ENCODE assay signal across 1 cellular context in the genomic region with DNA sequence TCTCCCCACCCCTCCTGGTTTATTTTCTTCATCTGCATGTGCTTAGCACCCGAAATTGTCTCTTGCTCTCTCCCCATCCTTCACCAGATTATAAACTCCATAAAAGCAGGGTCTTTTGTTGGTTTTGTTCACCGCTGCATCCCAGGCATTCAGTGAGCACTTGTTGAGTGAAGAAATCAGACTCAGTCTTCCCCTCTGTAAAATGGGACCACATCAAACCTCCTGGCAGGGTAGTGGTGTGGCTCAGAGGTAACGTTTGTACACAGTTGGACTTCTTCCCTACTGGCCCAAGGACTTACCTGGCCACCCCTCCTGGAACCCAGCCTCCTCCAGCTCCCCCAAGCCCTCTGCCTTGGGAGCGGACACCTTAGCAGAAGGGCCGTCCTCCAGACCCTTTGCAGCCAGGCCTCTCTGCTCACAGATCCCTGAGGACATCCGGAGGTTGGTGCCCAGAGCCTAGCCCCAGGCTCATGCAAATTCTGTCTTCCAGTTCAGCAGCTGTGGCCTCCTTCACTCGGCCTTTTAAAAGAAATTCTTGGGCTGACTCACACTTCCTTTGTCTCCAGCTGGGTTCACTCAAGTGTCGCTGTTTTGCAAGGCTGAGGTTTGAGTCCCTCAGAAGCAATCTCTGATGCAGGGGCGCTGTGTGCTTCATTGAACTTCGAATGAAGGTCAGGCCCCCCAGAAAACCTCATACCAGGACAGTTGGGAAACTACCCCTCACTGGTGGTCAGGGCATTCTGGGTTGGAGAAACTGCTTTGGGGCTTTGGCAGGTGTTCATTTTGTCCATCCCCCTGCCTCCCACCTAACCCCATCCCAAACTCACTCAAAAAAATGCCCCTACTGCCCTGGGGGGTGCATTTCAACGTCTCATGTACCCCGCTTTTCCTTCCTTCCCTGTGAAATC.
TF ChIP-seq lines count a peak whose summit lies in the region.

No MANE protein-coding gene starts in this region.

TF ChIP-seq in H1, 55 proteins besides CTCF, POLR2A, EP300 and RAD21:
- TF ChIP-seq RFX5 (IDR thresholded peaks at IDR 0.05; ENCODE audit: borderline replicate concordance, low read depth, low read length) (no peak), SIN3A (conservative IDR thresholded peaks at IDR 0.05 in 1 of 2, IDR thresholded peaks at IDR 0.05 in 1 of 2; ENCODE audit: low read depth in 1 of 2, low read length in 2 of 2) (peak; percentile 52 to 82; a peak in 1 of 4 replicates), TCF12 (IDR thresholded peaks at IDR 0.05; ENCODE audit: low read depth, low read length) (peak; percentile 94), HDAC2 (IDR thresholded peaks at IDR 0.05; ENCODE audit: borderline replicate concordance in 1 of 2, low read depth in 2 of 2, low read length in 2 of 2) (peak in 1 of 2 experiments; percentile 98; a peak in 2 of 4 replicates), NANOG (IDR thresholded peaks at IDR 0.05; ENCODE audit: insufficient read depth, low read depth, low read length, poor library complexity, severe bottlenecking) (peak; percentile 29), YY1 (IDR thresholded peaks at IDR 0.05; ENCODE audit: low read depth, low read length) (no peak), CTBP2 (IDR thresholded peaks at IDR 0.05; ENCODE audit: borderline replicate concordance, insufficient read depth, insufficient read length, low read length) (no peak), HDAC6 (IDR thresholded peaks at IDR 0.05; ENCODE audit: low read depth, low read length) (no peak), TBP (IDR thresholded peaks at IDR 0.05; ENCODE audit: low read depth, low read length) (peak; percentile 44; the same call in 1 of the 2 replicates), SIX5 (IDR thresholded peaks at IDR 0.05; ENCODE audit: low read depth, low read length) (no peak), TEAD4 (IDR thresholded peaks at IDR 0.05; ENCODE audit: low read depth, low read length) (peak; percentile 58; the same call in 1 of the 2 replicates), CBX5 (IDR thresholded peaks at IDR 0.05; ENCODE audit: low read depth, low read length) (no peak), FOSL1 (IDR thresholded peaks at IDR 0.05; ENCODE audit: insufficient read depth, low read depth, low read length) (no peak), TAF7 (optimal IDR thresholded peaks at IDR 0.05; ENCODE audit: borderline replicate concordance, low read depth, low read length) (no peak), GTF2F1 (IDR thresholded peaks at IDR 0.05; ENCODE audit: borderline replicate concordance, low read depth, low read length) (no peak), ASH2L (IDR thresholded peaks at IDR 0.05; ENCODE audit: low read length) (peak; percentile 88), SP1 (IDR thresholded peaks at IDR 0.05; ENCODE audit: low read depth, low read length) (no peak), RNF2 (IDR thresholded peaks at IDR 0.05; ENCODE audit: borderline replicate concordance, low read depth, low read length, missing control alignments, poor library complexity, severe bottlenecking) (no peak), CBX8 (IDR thresholded peaks at IDR 0.05; ENCODE audit: borderline replicate concordance, low read depth, low read length) (no peak), BACH1 (IDR thresholded peaks at IDR 0.05; ENCODE audit: low read length) (peak; percentile 49; the same call in 1 of the 2 replicates), SIRT6 (IDR thresholded peaks at IDR 0.05; ENCODE audit: low read length) (no peak), CHD2 (IDR thresholded peaks at IDR 0.05; ENCODE audit: low read length) (no peak), CHD1 (IDR thresholded peaks at IDR 0.05; ENCODE audit: low read depth, low read length) (no peak), CREB1 (IDR thresholded peaks at IDR 0.05) (no peak), SP4 (IDR thresholded peaks at IDR 0.05; ENCODE audit: low read length) (no peak), NRF1 (IDR thresholded peaks at IDR 0.05; ENCODE audit: low read depth, low read length) (no peak), PHF8 (conservative IDR thresholded peaks at IDR 0.05; ENCODE audit: low read depth, low read length) (no peak), TAF1 (IDR thresholded peaks at IDR 0.05; ENCODE audit: low read depth, low read length) (no peak; the same call in 1 of the 2 replicates), SP2 (IDR thresholded peaks at IDR 0.05; ENCODE audit: low read length) (no peak), JUND (IDR thresholded peaks at IDR 0.05; ENCODE audit: low read length) (peak; percentile 93), CEBPB (IDR thresholded peaks at IDR 0.05; ENCODE audit: low read depth, low read length) (peak; percentile 31; the same call in 1 of the 2 replicates), JUN (IDR thresholded peaks at IDR 0.05; ENCODE audit: low read depth, low read length) (peak; percentile 84), RXRA (IDR thresholded peaks at IDR 0.05; ENCODE audit: insufficient read depth, low read depth, low read length) (no peak), GABPA (IDR thresholded peaks at IDR 0.05; ENCODE audit: borderline replicate concordance, insufficient read depth, low read length) (no peak), SAP30 (IDR thresholded peaks at IDR 0.05; ENCODE audit: insufficient read depth, insufficient replicate concordance, low read length) (no peak), POLR2AphosphoS5 (IDR thresholded peaks at IDR 0.05; ENCODE audit: low read depth, low read length) (no peak), EZH2 (IDR thresholded peaks at IDR 0.05; ENCODE audit: low read depth, low read length, severe bottlenecking) (no peak), ZNF274 (IDR thresholded peaks at IDR 0.05; ENCODE audit: borderline replicate concordance, extremely low read depth, low read length) (no peak), KDM1A (IDR thresholded peaks at IDR 0.05; ENCODE audit: borderline replicate concordance, low read length) (peak; percentile 100), SRF (IDR thresholded peaks at IDR 0.05; ENCODE audit: low read depth, low read length) (no peak), BRCA1 (IDR thresholded peaks at IDR 0.05; ENCODE audit: low read depth, low read length) (no peak), RBBP5 (IDR thresholded peaks at IDR 0.05; ENCODE audit: borderline replicate concordance, low read depth, low read length) (0 out of 2 replicates have a peak, but pooled peaks have one; percentile 30), KDM5A (IDR thresholded peaks at IDR 0.05; ENCODE audit: low read length) (no peak), EGR1 (IDR thresholded peaks at IDR 0.05; ENCODE audit: borderline replicate concordance, low read depth, low read length) (no peak), MAFK (IDR thresholded peaks at IDR 0.05; ENCODE audit: low read depth, low read length) (no peak), SUZ12 (IDR thresholded peaks at IDR 0.05; ENCODE audit: low read length) (no peak), POU5F1 (IDR thresholded peaks at IDR 0.05; ENCODE audit: low read depth, low read length) (no peak), KDM4A (IDR thresholded peaks at IDR 0.05; ENCODE audit: low read depth, low read length, severe bottlenecking) (no peak), BCL11A (IDR thresholded peaks at IDR 0.05; ENCODE audit: low read depth in 2 of 2, low read length in 2 of 2) (no peak)
- TF ChIP-seq, protein P1, sequence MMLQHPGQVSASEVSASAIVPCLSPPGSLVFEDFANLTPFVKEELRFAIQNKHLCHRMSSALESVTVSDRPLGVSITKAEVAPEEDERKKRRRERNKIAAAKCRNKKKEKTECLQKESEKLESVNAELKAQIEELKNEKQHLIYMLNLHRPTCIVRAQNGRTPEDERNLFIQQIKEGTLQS (IDR thresholded peaks at IDR 0.05; ENCODE audit: insufficient read depth, low read depth, low read length) = no peak
- TF ChIP-seq, protein P2, sequence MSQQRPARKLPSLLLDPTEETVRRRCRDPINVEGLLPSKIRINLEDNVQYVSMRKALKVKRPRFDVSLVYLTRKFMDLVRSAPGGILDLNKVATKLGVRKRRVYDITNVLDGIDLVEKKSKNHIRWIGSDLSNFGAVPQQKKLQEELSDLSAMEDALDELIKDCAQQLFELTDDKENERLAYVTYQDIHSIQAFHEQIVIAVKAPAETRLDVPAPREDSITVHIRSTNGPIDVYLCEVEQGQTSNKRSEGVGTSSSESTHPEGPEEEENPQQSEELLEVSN (IDR thresholded peaks at IDR 0.05) = no peak; the same call in 1 of the 2 replicates
- TF ChIP-seq, protein P3, sequence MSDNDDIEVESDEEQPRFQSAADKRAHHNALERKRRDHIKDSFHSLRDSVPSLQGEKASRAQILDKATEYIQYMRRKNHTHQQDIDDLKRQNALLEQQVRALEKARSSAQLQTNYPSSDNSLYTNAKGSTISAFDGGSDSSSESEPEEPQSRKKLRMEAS (IDR thresholded peaks at IDR 0.05) = no peak
- TF ChIP-seq, protein P4, sequence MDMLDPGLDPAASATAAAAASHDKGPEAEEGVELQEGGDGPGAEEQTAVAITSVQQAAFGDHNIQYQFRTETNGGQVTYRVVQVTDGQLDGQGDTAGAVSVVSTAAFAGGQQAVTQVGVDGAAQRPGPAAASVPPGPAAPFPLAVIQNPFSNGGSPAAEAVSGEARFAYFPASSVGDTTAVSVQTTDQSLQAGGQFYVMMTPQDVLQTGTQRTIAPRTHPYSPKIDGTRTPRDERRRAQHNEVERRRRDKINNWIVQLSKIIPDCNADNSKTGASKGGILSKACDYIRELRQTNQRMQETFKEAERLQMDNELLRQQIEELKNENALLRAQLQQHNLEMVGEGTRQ (IDR thresholded peaks at IDR 0.05; ENCODE audit: low read length) = no peak
- TF ChIP-seq, protein P5, sequence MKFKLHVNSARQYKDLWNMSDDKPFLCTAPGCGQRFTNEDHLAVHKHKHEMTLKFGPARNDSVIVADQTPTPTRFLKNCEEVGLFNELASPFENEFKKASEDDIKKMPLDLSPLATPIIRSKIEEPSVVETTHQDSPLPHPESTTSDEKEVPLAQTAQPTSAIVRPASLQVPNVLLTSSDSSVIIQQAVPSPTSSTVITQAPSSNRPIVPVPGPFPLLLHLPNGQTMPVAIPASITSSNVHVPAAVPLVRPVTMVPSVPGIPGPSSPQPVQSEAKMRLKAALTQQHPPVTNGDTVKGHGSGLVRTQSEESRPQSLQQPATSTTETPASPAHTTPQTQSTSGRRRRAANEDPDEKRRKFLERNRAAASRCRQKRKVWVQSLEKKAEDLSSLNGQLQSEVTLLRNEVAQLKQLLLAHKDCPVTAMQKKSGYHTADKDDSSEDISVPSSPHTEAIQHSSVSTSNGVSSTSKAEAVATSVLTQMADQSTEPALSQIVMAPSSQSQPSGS (IDR thresholded peaks at IDR 0.05; ENCODE audit: low read length) = peak; percentile 88
- TF ChIP-seq, protein P6, sequence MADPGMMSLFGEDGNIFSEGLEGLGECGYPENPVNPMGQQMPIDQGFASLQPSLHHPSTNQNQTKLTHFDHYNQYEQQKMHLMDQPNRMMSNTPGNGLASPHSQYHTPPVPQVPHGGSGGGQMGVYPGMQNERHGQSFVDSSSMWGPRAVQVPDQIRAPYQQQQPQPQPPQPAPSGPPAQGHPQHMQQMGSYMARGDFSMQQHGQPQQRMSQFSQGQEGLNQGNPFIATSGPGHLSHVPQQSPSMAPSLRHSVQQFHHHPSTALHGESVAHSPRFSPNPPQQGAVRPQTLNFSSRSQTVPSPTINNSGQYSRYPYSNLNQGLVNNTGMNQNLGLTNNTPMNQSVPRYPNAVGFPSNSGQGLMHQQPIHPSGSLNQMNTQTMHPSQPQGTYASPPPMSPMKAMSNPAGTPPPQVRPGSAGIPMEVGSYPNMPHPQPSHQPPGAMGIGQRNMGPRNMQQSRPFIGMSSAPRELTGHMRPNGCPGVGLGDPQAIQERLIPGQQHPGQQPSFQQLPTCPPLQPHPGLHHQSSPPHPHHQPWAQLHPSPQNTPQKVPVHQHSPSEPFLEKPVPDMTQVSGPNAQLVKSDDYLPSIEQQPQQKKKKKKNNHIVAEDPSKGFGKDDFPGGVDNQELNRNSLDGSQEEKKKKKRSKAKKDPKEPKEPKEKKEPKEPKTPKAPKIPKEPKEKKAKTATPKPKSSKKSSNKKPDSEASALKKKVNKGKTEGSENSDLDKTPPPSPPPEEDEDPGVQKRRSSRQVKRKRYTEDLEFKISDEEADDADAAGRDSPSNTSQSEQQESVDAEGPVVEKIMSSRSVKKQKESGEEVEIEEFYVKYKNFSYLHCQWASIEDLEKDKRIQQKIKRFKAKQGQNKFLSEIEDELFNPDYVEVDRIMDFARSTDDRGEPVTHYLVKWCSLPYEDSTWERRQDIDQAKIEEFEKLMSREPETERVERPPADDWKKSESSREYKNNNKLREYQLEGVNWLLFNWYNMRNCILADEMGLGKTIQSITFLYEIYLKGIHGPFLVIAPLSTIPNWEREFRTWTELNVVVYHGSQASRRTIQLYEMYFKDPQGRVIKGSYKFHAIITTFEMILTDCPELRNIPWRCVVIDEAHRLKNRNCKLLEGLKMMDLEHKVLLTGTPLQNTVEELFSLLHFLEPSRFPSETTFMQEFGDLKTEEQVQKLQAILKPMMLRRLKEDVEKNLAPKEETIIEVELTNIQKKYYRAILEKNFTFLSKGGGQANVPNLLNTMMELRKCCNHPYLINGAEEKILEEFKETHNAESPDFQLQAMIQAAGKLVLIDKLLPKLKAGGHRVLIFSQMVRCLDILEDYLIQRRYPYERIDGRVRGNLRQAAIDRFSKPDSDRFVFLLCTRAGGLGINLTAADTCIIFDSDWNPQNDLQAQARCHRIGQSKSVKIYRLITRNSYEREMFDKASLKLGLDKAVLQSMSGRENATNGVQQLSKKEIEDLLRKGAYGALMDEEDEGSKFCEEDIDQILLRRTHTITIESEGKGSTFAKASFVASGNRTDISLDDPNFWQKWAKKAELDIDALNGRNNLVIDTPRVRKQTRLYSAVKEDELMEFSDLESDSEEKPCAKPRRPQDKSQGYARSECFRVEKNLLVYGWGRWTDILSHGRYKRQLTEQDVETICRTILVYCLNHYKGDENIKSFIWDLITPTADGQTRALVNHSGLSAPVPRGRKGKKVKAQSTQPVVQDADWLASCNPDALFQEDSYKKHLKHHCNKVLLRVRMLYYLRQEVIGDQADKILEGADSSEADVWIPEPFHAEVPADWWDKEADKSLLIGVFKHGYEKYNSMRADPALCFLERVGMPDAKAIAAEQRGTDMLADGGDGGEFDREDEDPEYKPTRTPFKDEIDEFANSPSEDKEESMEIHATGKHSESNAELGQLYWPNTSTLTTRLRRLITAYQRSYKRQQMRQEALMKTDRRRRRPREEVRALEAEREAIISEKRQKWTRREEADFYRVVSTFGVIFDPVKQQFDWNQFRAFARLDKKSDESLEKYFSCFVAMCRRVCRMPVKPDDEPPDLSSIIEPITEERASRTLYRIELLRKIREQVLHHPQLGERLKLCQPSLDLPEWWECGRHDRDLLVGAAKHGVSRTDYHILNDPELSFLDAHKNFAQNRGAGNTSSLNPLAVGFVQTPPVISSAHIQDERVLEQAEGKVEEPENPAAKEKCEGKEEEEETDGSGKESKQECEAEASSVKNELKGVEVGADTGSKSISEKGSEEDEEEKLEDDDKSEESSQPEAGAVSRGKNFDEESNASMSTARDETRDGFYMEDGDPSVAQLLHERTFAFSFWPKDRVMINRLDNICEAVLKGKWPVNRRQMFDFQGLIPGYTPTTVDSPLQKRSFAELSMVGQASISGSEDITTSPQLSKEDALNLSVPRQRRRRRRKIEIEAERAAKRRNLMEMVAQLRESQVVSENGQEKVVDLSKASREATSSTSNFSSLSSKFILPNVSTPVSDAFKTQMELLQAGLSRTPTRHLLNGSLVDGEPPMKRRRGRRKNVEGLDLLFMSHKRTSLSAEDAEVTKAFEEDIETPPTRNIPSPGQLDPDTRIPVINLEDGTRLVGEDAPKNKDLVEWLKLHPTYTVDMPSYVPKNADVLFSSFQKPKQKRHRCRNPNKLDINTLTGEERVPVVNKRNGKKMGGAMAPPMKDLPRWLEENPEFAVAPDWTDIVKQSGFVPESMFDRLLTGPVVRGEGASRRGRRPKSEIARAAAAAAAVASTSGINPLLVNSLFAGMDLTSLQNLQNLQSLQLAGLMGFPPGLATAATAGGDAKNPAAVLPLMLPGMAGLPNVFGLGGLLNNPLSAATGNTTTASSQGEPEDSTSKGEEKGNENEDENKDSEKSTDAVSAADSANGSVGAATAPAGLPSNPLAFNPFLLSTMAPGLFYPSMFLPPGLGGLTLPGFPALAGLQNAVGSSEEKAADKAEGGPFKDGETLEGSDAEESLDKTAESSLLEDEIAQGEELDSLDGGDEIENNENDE (IDR thresholded peaks at IDR 0.05; ENCODE audit: insufficient replicate concordance, low read length) = no peak
